In genomic region chr11:60984149-60984548, GRCh38 we compare ENCODE assay signal across 1 cellular context.
TF ChIP-seq lines count a peak whose summit lies in the region.

No MANE protein-coding gene starts in this region.

TF ChIP-seq in H1, 55 proteins besides CTCF, POLR2A, EP300 and RAD21:
- TF ChIP-seq CHD7 (IDR thresholded peaks at IDR 0.05; ENCODE audit: insufficient replicate concordance, low read length) (no peak), MAFK (IDR thresholded peaks at IDR 0.05; ENCODE audit: low read depth, low read length) (peak; percentile 51; the same call in 1 of the 2 replicates), CTBP2 (IDR thresholded peaks at IDR 0.05; ENCODE audit: borderline replicate concordance, insufficient read depth, insufficient read length, low read length) (no peak)
TF ChIP-seq in H1: peak in this region for 1.
